Comparison of ENCODE assay signal across 8 cellular contexts in genomic region chr20:18587665-18588553, GRCh38. TPM values are rescaled to one million over a fixed set of nuclear protein-coding genes. Genes with fewer than 3 reads are reported as not detected.
A peak's percentile ranks its signal among the peaks of the same experiment; 100 is the strongest.
DNase-seq lines count a peak whose midpoint lies in the region; ATAC-seq, FAIRE-seq and TF ChIP-seq lines count a peak whose summit lies in the region.

TSS of gene DTD1 (plus strand) at chr20:18588054. CDS start at chr20:18588073, 19 bp downstream.

- H4K20me1 ChIP-seq in HepG2 (ENCODE audit: insufficient read depth, low read length), result no peaks in the 10 kb centered on the region

- TF ChIP-seq CTCF in CD14-positive monocyte (IDR thresholded peaks at IDR 0.05) (peak; percentile 72), HepG2 (CRISPR knock-in tag; IDR thresholded peaks at IDR 0.05) (peak; percentile 88)

- in situ Hi-C loops in HepG2 (cut with HindIII; ENCODE audit: extremely low pct_ligation_motif_present, low pct_unique_long_range_greater_than_20kb), result no loop called here

- H3K27me3 ChIP-seq in HepG2 (ENCODE audit: control insufficient read depth in 1 of 2, insufficient read depth in 2 of 2, low read length in 2 of 2), result no peaks in the 10 kb centered on the region

- H3K4me1 ChIP-seq in HepG2 (ENCODE audit: insufficient read depth, low read length), result peaks cover 50% of the 10 kb centered on the region

- POLR2A ChIA-PET in HepG2 (lab: Yijun Ruan, JAX), result interaction anchor here (0.9 to 1.5 kb wide), 3 partner anchors 24 to 121 kb away, joined by 4 to 6 read pairs (median 5); partner anchors contain the start of genes DZANK1, POLR3F and SEC23B

- peaks cover 0 to 3% (median 0%) of the 10 kb centered on the region in 7 donors for H3K9me3 Mint-ChIP-seq in CD14-positive monocyte

- ATAC-seq in GM19324 (IDR thresholded peaks at IDR 0.05; ENCODE audit: low FRiP score, unreplicated experiment) (peak; percentile 88), HG03460 (IDR thresholded peaks at IDR 0.05; ENCODE audit: unreplicated experiment) (peak; percentile 93), HepG2 (peak; percentile 90)

- no peaks in the 10 kb centered on the region for H3K9me3 ChIP-seq in HepG2 (ENCODE audit: low read length)

- peak within 1 kb of the TSS; percentile 36 for H3K27ac ChIP-seq in HepG2 (ENCODE audit: extremely low read length, insufficient read depth, low read length)

- peak; percentile 88 for TF ChIP-seq RAD21 in HepG2 (CRISPR knock-in tag; IDR thresholded peaks at IDR 0.05)

- no peaks in the 10 kb centered on the region for H3K36me3 ChIP-seq in HepG2 (replicated peaks in 1 of 2; ENCODE audit: control insufficient read depth in 1 of 2, insufficient read depth in 2 of 2, low read length in 2 of 2)

- no peaks in the 10 kb centered on the region for H3K36me3 Mint-ChIP-seq in CD14-positive monocyte

- FAIRE-seq in HepG2 (lab: Jason Lieb, UNC), result no peak

- intact Hi-C loops in CD14-positive monocyte (cut with micrococcal nuclease), result loop anchor here (5.0 to 10.0 kb wide), 4 partner anchors 123 to 303 kb away; partner anchors contain the start of genes DZANK1 (in 2 of the 2), POLR3F (in 2 of the 2) and ZNF133 (in 2 of the 2)
- intact Hi-C loops in HepG2 (cut with micrococcal nuclease; ENCODE audit: unreplicated experiment), result loop anchor here (5.0 kb wide), 2 partner anchors 121 to 204 kb away; partner anchors contain the start of genes DZANK1 and POLR3F

- DNase-seq in CD14-positive monocyte (ENCODE audit: low spot score), result peak; percentile 89
- peak; percentile 44 for DNase-seq in NCI-H524 treated with DMSO at 0.1 percent for 48 hours (lab: John Stamatoyannopoulos, UW)
- peak; percentile 75 for DNase-seq in activated CD4-positive, alpha-beta T cell treated with anti-CD3 and anti-CD28 coated beads, Interleukin-2, amount 50 U/mL, for 1 hour
- DNase-seq in dedifferentiated amniotic fluid mesenchymal stem cell (ENCODE audit: extremely low spot score), result peak; percentile 89
- DNase-seq in HepG2 (ENCODE audit: low spot score), result peak; percentile 84
- DNase-seq in stimulated activated CD4-positive, alpha-beta T cell treated with anti-CD3 and anti-CD28 coated beads, Interleukin-2, amount 100 ng/mL, for 48 hours, result peak; percentile 91 to 92

- H3K27ac Mint-ChIP-seq in CD14-positive monocyte, result peak within 1 kb of the TSS in 6 of 7 donors; percentile 63 to 89 (median 85)

- peak within 1 kb of the TSS; percentile 89 to 91 for H3K4me3 Mint-ChIP-seq in CD14-positive monocyte

- peaks cover 15% of the 10 kb centered on the region for H3K4me1 Mint-ChIP-seq in CD14-positive monocyte

- peak; percentile 62 to 76 for TF ChIP-seq POLR2A in HepG2 (IDR thresholded peaks at IDR 0.05; ENCODE audit: insufficient read depth in 1 of 2, low read depth in 2 of 2, low read length in 2 of 2)

- H3K79me2 ChIP-seq in HepG2 (ENCODE audit: insufficient read depth, low read length), result peaks cover 4% of the 10 kb centered on the region

- H3K4me2 ChIP-seq in HepG2 (ENCODE audit: low read depth, low read length), result peak within 1 kb of the TSS; percentile 95

- no TSS peak for BruUV-seq in HepG2 (replicated peaks; lab: Mats Ljungman, UMichigan)

- H3K4me3 ChIP-seq in HepG2 (replicated peaks in 1 of 3; ENCODE audit: insufficient read depth in 1 of 3, low read depth in 2 of 3, low read length in 3 of 3), result peak within 1 kb of the TSS; percentile 67 to 80 (median 80)

- WGBS in HepG2 (ENCODE audit: low lambda C conversion rate), result 1% methylated on average over 28 of the region's 88 CpGs

- H3K27me3 Mint-ChIP-seq in CD14-positive monocyte (ENCODE audit: low read depth in 3 of 3), result peaks cover 2 to 7% (median 3%) of the 10 kb centered on the region in 3 donors

- peak within 1 kb of the TSS; percentile 74 for H2AFZ ChIP-seq in HepG2 (ENCODE audit: low read length)

- CTCF ChIA-PET in HepG2 (lab: Yijun Ruan, JAX; ENCODE audit: low intra/inter-chr PET ratio, low total read pairs), result no interaction called here

- peak within 1 kb of the TSS; percentile 74 for H3K9ac ChIP-seq in HepG2 (ENCODE audit: insufficient read depth, low read depth, low read length)

- TF ChIP-seq EP300 in HepG2 (IDR thresholded peaks at IDR 0.05; ENCODE audit: low read depth in 2 of 2, low read length in 2 of 2) (no peak), HepG2 (CRISPR knock-in tag; IDR thresholded peaks at IDR 0.05; ENCODE audit: borderline replicate concordance) (no peak)

TF ChIP-seq in HepG2, 621 proteins besides CTCF, POLR2A, EP300 and RAD21 (continues in another document):
- TF ChIP-seq TIGD3 (CRISPR knock-in tag; IDR thresholded peaks at IDR 0.05; ENCODE audit: borderline replicate concordance) (no peak), ZNF747 (CRISPR knock-in tag; IDR thresholded peaks at IDR 0.05; ENCODE audit: borderline replicate concordance) (no peak), PAF1 (CRISPR knock-in tag; IDR thresholded peaks at IDR 0.05) (no peak), SMYD3 (CRISPR knock-in tag; IDR thresholded peaks at IDR 0.05) (peak; percentile 91), TFE3 (CRISPR knock-in tag; IDR thresholded peaks at IDR 0.05) (no peak; the same call in 1 of the 2 replicates), RBM22 (optimal IDR thresholded peaks at IDR 0.05; ENCODE audit: low read length) (no peak), ZFAT (CRISPR knock-in tag; conservative IDR thresholded peaks at IDR 0.05) (peak; percentile 84), ZBTB7B (CRISPR knock-in tag; IDR thresholded peaks at IDR 0.05) (0 out of 2 replicates have a peak, but pooled peaks have one; percentile 54), ZFP1 (CRISPR knock-in tag; IDR thresholded peaks at IDR 0.05) (no peak), HCFC1 (IDR thresholded peaks at IDR 0.05; ENCODE audit: low read depth, low read length) (0 out of 2 replicates have a peak, but pooled peaks have one; percentile 34), PTBP1 (IDR thresholded peaks at IDR 0.05; ENCODE audit: low read depth, low read length, poor library complexity, severe bottlenecking) (no peak), ZNF543 (CRISPR knock-in tag; IDR thresholded peaks at IDR 0.05) (no peak), RFXAP (CRISPR knock-in tag; IDR thresholded peaks at IDR 0.05; ENCODE audit: borderline replicate concordance) (peak; percentile 69), ATF7-NPFF (CRISPR knock-in tag; IDR thresholded peaks at IDR 0.05; ENCODE audit: low read depth) (peak; percentile 60; the same call in 1 of the 2 replicates)

RNA-seq across cellular contexts. Expression of gene DTD1, which starts in this region (rescaled TPM):
- polyA plus RNA-seq in CD14-positive monocyte (10 to 100 TPM; 26.3 to 33.6 TPM), HepG2 (2011; rRNA removed) (41.2 and 46.7 TPM in 2 replicates)
- total RNA-seq in HepG2 (2016; rRNA removed; fragmentation: Illumina TruSeq; extraction: Trizol), result 79.3 and 85.5 TPM in 2 replicates
- total RNA-seq in HepG2 (2016; cell fraction: cytosol; rRNA removed; fragmentation: Illumina TruSeq; extraction: Trizol; ENCODE audit: low read depth), result 32.5 and 39.7 TPM in 2 replicates
- 79.1 and 90.5 TPM in 2 replicates for total RNA-seq in HepG2 (2016; cell fraction: insoluble cytoplasmic fraction; rRNA removed; fragmentation: Illumina TruSeq; extraction: Trizol)
- total RNA-seq in HepG2 (2016; cell fraction: membrane; rRNA removed; fragmentation: Illumina TruSeq; extraction: Trizol), result 57.0 and 57.7 TPM in 2 replicates
- total RNA-seq in HepG2 (2016; cell fraction: nucleus; rRNA removed; fragmentation: Illumina TruSeq; extraction: Trizol), result 31.8 and 34.6 TPM in 2 replicates
- polyA plus RNA-seq in HepG2 (2011; cell fraction: cytosol; rRNA removed), result 54.0 and 65.1 TPM in 2 replicates
- 14.9 and 18.0 TPM in 2 replicates for polyA plus RNA-seq in HepG2 (2011; cell fraction: nucleus; rRNA removed)
- polyA plus RNA-seq in HepG2 (2012), result 53.5 and 54.2 TPM in 2 replicates
- polyA plus RNA-seq in HepG2 (2016; cell fraction: cytosol; fragmentation: Illumina TruSeq; extraction: Trizol; ENCODE audit: low read depth), result 33.0 and 38.8 TPM in 2 replicates
- 86.1 and 90.8 TPM in 2 replicates for polyA plus RNA-seq in HepG2 (2016; cell fraction: insoluble cytoplasmic fraction; fragmentation: Illumina TruSeq; extraction: Trizol; ENCODE audit: low read depth)
- polyA plus RNA-seq in HepG2 (2016; cell fraction: membrane; fragmentation: Illumina TruSeq; extraction: Trizol; ENCODE audit: low read depth), result 45.1 and 47.9 TPM in 2 replicates
- 44.5 and 45.0 TPM in 2 replicates for polyA plus RNA-seq in HepG2 (2016; cell fraction: nucleus; fragmentation: Illumina TruSeq; extraction: Trizol; ENCODE audit: insufficient read depth, low read depth)
- polyA minus RNA-seq in HepG2 (2011; rRNA and poly(A)+ RNA removed; ENCODE audit: low replicate concordance), result 16.2 and 39.8 TPM in 2 replicates
- 17.5 and 23.0 TPM in 2 replicates for polyA minus RNA-seq in HepG2 (2011; cell fraction: cytosol; rRNA and poly(A)+ RNA removed)
- polyA minus RNA-seq in HepG2 (2011; cell fraction: nucleus; rRNA and poly(A)+ RNA removed), result 14.2 and 23.4 TPM in 2 replicates

Comparison
In these comparisons a context has a peak if more than half of its experiments do, and no peak if none do; other contexts are left out.
1. Peak in every context shown above with its lines: DNase-seq, ATAC-seq, H3K4me3 ChIP-seq and H3K27ac ChIP-seq.